8 cellular contexts compared by ENCODE assay signal in genomic region chr1:207309775-207310273, GRCh38. TPM values are rescaled to one million over a fixed set of nuclear protein-coding genes. Genes with fewer than 3 reads are reported as not detected.
DNase-seq lines count a peak whose midpoint lies in the region; ATAC-seq and TF ChIP-seq lines count a peak whose summit lies in the region.

No MANE protein-coding gene starts in this region.

- H3K4me3 ChIP-seq in GM12864 (ENCODE audit: low read depth, low read length): no peak overlapping the region

- H3K4me1 Mint-ChIP-seq in memory B cell: peaks cover 18% of the 10 kb centered on the region

- H3K4me3 Mint-ChIP-seq in memory B cell: peak overlapping the region; percentile 62

- peaks cover 2% of the 10 kb centered on the region for H3K36me3 Mint-ChIP-seq in memory B cell

- no peaks in the 10 kb centered on the region for H3K9me3 Mint-ChIP-seq in memory B cell

- no peak for TF ChIP-seq CTCF in GM12864 (IDR thresholded peaks at IDR 0.05; ENCODE audit: low read depth, low read length, missing control alignments)

- peak overlapping the region; percentile 85 for H3K27ac Mint-ChIP-seq in memory B cell

- H3K27me3 Mint-ChIP-seq in memory B cell: no peaks in the 10 kb centered on the region

- DNase-seq in GM12864 (ENCODE audit: low read depth) (peak; percentile 30), NOMO-1 (lab: John Stamatoyannopoulos, UW; ENCODE audit: unreplicated experiment in 2 of 2) (peak; percentile 55 to 70), cerebellum (ENCODE audit: low spot score) (peak; percentile 15), memory B cell (ENCODE audit: low spot score in 2 of 2) (no peak), HuH-7.5 (ENCODE audit: low spot score) (no peak), RPMI8226 (no peak)
- DNase-seq in stimulated activated CD4-positive, alpha-beta T cell treated with anti-CD3 and anti-CD28 coated beads, Interleukin-2, amount 100 ng/mL, for 48 hours: no peak

- ATAC-seq in memory B cell (ENCODE audit: low read depth) (peak; percentile 73), HG02678 (IDR thresholded peaks at IDR 0.05; ENCODE audit: unreplicated experiment) (no peak)

RNA-seq across cellular contexts. Expression of gene CD55, which starts 11.7 kb away (rescaled TPM):
- total RNA-seq in cerebellum: 6.9 TPM

Comparison
In these comparisons a context has a peak if more than half of its experiments do, and no peak if none do; other contexts are left out.
1. DNase-seq: peak in GM12864 (single experiment), NOMO-1 (2 of 2) and cerebellum (single experiment); none in memory B cell (0 of 2), HuH-7.5 (single experiment), stimulated activated CD4-positive, alpha-beta T cell treated with anti-CD3 and anti-CD28 coated beads, Interleukin-2, amount 100 ng/mL, for 48 hours (0 of 2) and RPMI8226 (single experiment).